In the genomic region with DNA sequence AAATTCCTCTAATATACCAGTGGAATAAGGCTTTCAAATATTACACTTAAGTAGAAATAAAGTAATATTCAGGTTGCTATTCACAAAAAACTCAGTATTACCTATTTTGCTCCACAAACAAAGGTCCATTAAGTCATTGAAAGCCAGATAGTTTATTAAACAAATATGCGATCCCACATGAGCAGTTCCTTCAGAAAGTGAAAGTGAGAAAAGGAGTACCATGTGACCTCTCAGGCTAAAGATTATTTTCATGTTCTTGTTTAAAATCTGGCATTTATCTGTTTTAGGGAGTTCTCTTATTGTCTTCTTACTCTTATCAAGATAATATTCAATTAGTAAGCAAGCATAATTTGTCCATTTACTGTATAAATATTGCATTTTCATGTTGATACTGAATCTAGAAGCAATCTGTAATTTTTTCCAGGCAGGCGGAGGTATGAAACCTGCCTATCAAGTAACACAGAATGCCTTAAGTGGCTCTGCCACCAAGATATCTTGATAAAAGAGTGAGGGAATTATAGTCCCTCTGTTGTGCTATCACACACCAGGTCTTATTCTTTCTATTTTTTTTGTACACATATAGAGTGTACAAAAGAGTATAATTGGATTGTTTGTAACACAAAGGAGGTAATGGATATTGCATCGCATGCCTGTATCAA, we compare ENCODE assay signal across 9 cellular contexts. TPM values are rescaled to one million over a fixed set of nuclear protein-coding genes. Genes with fewer than 3 reads are reported as not detected.
DNase-seq lines count a peak whose midpoint lies in the region; ATAC-seq and TF ChIP-seq lines count a peak whose summit lies in the region.
"Had no signal": no experiment of that assay in that cellular context is flagged by ENCODE, and none has a peak within 500 bp of the region (broad histone marks: within the 10 kb centered on the region; RNA-seq: fewer than 3 reads in every experiment).

No MANE protein-coding gene starts in this region.

- no peaks in the 10 kb centered on the region for H3K27me3 Mint-ChIP-seq in activated CD8-positive, alpha-beta memory T cell treated with anti-CD3 and anti-CD28 coated beads, Interleukin-2, amount 10 ng/mL, durations not matched to agents 7 days and 5 days

- intact Hi-C loops in OCI-LY7 (cut with micrococcal nuclease; ENCODE audit: unreplicated experiment): no loop called here
- intact Hi-C loops in left colon (cut with DNase I, micrococcal nuclease): no loop called here
- intact Hi-C loops in adrenal gland (cut with DNase I): no loop called here

- H3K4me3 Mint-ChIP-seq in activated CD8-positive, alpha-beta memory T cell treated with anti-CD3 and anti-CD28 coated beads, Interleukin-2, amount 10 ng/mL, durations not matched to agents 7 days and 5 days: no peak overlapping the region

- H3K27ac ChIP-seq in BLaER1: no peak overlapping the region
- no peak overlapping the region for H3K27ac ChIP-seq in OCI-LY7 (ENCODE audit: low read depth, low read length, poor library complexity, severe bottlenecking)
- no peak overlapping the region for H3K27ac ChIP-seq in adrenal gland

- no peak overlapping the region; the same call in 1 of the 2 replicates for H2AFZ ChIP-seq in OCI-LY7 (ENCODE audit: low read length)

- H3K9me3 Mint-ChIP-seq in activated CD8-positive, alpha-beta memory T cell treated with anti-CD3 and anti-CD28 coated beads, Interleukin-2, amount 10 ng/mL, durations not matched to agents 7 days and 5 days (ENCODE audit: low read depth): no peaks in the 10 kb centered on the region

- no peak overlapping the region for H3K9ac ChIP-seq in BLaER1

- H3K27ac Mint-ChIP-seq in activated CD8-positive, alpha-beta memory T cell treated with anti-CD3 and anti-CD28 coated beads, Interleukin-2, amount 10 ng/mL, durations not matched to agents 7 days and 5 days: no peak overlapping the region

- H3K4me2 ChIP-seq in BLaER1 (peak overlapping the region; percentile 32; the same call in 1 of the 2 replicates), OCI-LY7 (ENCODE audit: low read length) (peak overlapping the region; percentile 7; the same call in 1 of the 2 replicates)

- POLR2A ChIA-PET in OCI-LY7 (lab: Charles Lee): no interaction called here

- H3K4me1 Mint-ChIP-seq in activated CD8-positive, alpha-beta memory T cell treated with anti-CD3 and anti-CD28 coated beads, Interleukin-2, amount 10 ng/mL, durations not matched to agents 7 days and 5 days: peaks cover 5% of the 10 kb centered on the region

- H3K9me2 ChIP-seq in OCI-LY7 (ENCODE audit: insufficient read depth, low read length): no peaks in the 10 kb centered on the region

- no peaks in the 10 kb centered on the region for H3K27me3 ChIP-seq in BLaER1
- H3K27me3 ChIP-seq in adrenal gland: no peaks in the 10 kb centered on the region

- no peaks in the 10 kb centered on the region for H3K79me2 ChIP-seq in OCI-LY7 (ENCODE audit: insufficient read depth, low read depth, low read length)

- WGBS in adrenal gland, 4 donors: 67 to 72% (median 68%) methylated on average over 3 of the region's 3 CpGs

- DNase-seq in OCI-LY7 (ENCODE audit: low spot score) (no peak), left colon (no peak), DMS 273 treated with DMSO at 0.1 percent for 48 hours (lab: John Stamatoyannopoulos, UW) (no peak), adrenal gland (no peak)
- DNase-seq in activated CD8-positive, alpha-beta memory T cell treated with anti-CD3 and anti-CD28 coated beads, Interleukin-2, amount 10 ng/mL, durations not matched to agents 7 days and 5 days: no peak
- no peak for DNase-seq in stimulated activated CD4-positive, alpha-beta T cell treated with anti-CD3 and anti-CD28 coated beads, Interleukin-2, amount 100 ng/mL, for 24 hours
- DNase-seq: stimulated activated CD4-positive, alpha-beta T cell treated with anti-CD3 and anti-CD28 coated beads, Interleukin-1b, Interleukin-23, amount 100 ng/mL, for 48 hours had no signal

- H3K9me3 ChIP-seq in BLaER1 (no peaks in the 10 kb centered on the region), OCI-LY7 (ENCODE audit: low read length) (no peaks in the 10 kb centered on the region), adrenal gland (replicated peaks in 1 of 3) (no peaks in the 10 kb centered on the region)

- no peak for TF ChIP-seq POLR2A in adrenal gland (IDR thresholded peaks at IDR 0.05)

- H3K36me3 ChIP-seq in BLaER1: no peaks in the 10 kb centered on the region
- H3K36me3 ChIP-seq in OCI-LY7 (ENCODE audit: insufficient read depth, low read length): no peaks in the 10 kb centered on the region
- H3K36me3 ChIP-seq in adrenal gland (replicated peaks in 1 of 2): no peaks in the 10 kb centered on the region

- no TSS peak for BruUV-seq in OCI-LY7 (replicated peaks; lab: Mats Ljungman, UMichigan)

- TF ChIP-seq CTCF in OCI-LY7 (conservative IDR thresholded peaks at IDR 0.05; ENCODE audit: low read length): no peak
- TF ChIP-seq CTCF in adrenal gland (IDR thresholded peaks at IDR 0.05): no peak

- H3K36me3 Mint-ChIP-seq in activated CD8-positive, alpha-beta memory T cell treated with anti-CD3 and anti-CD28 coated beads, Interleukin-2, amount 10 ng/mL, durations not matched to agents 7 days and 5 days: no peaks in the 10 kb centered on the region

- H4K20me1 ChIP-seq in BLaER1: no peaks in the 10 kb centered on the region
- H4K20me1 ChIP-seq in OCI-LY7 (ENCODE audit: insufficient read depth, low read length): no peaks in the 10 kb centered on the region

- ATAC-seq in GM21423 (IDR thresholded peaks at IDR 0.05; ENCODE audit: unreplicated experiment) (peak; percentile 86), left colon (peak; percentile 66)
- ATAC-seq in activated CD8-positive, alpha-beta memory T cell treated with anti-CD3 and anti-CD28 coated beads, Interleukin-2, amount 10 ng/mL, durations not matched to agents 7 days and 5 days: no peak

- no peak overlapping the region for H3K4me3 ChIP-seq in BLaER1
- H3K4me3 ChIP-seq in OCI-LY7 (ENCODE audit: low read depth, low read length, poor library complexity, severe bottlenecking): no peak overlapping the region
- peak overlapping the region in 2 of 4 donors; percentile 4 to 40 for H3K4me3 ChIP-seq in adrenal gland

- H3K4me1 ChIP-seq in BLaER1 (no peaks in the 10 kb centered on the region), OCI-LY7 (ENCODE audit: insufficient read depth, low read length, poor library complexity, severe bottlenecking) (no peaks in the 10 kb centered on the region), adrenal gland (replicated peaks in 1 of 2) (no peaks in the 10 kb centered on the region)

- CTCF ChIA-PET in OCI-LY7 (lab: Charles Lee; ENCODE audit: unreplicated experiment): no interaction called here
- CTCF ChIA-PET in activated CD8-positive, alpha-beta memory T cell treated with anti-CD3 and anti-CD28 coated beads, Interleukin-2, amount 10 ng/mL, durations not matched to agents 7 days and 5 days (lab: Charles Lee): no interaction called here

RNA-seq across cellular contexts. Expression of gene PLSCR5, which starts 20.1 kb away (rescaled TPM):
- not detected in 2 replicates for total RNA-seq in OCI-LY7 (2014; rRNA removed; shearing (Covaris generic))
- not detected in 2 replicates for total RNA-seq in OCI-LY7 (2022)
- total RNA-seq in left colon: not detected
- not detected for total RNA-seq in activated CD8-positive, alpha-beta memory T cell treated with anti-CD3 and anti-CD28 coated beads, Interleukin-2, amount 10 ng/mL, durations not matched to agents 7 days and 5 days
- not detected for total RNA-seq in adrenal gland
- polyA plus RNA-seq in adrenal gland: not detected
